15 cellular contexts compared by ENCODE assay signal in the genomic region with DNA sequence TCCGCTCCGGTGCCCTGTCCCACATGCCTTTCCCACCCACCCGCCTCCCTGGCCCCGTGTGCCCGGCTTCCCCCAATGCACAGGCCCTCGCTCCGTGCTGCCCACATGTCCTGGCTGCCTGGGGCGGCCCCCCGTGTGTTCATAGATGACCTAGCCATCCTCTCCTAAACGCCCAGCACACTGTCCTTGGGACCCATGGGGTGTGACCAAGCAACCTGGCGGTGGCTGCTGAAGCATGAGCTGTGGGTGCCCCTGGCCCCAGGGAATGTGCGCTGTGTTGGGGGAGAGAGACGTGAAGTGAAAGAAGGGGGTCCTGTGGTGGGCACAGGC.
"Had no signal": no experiment of that assay in that cellular context is flagged by ENCODE, and none has a peak within 500 bp of the region (broad histone marks: within the 10 kb centered on the region; RNA-seq: fewer than 3 reads in every experiment).

No MANE protein-coding gene starts in this region.

- H3K9me3 ChIP-seq: heart left ventricle, tibial nerve had no signal

- H3K27me3 ChIP-seq: heart left ventricle, tibial nerve had no signal

- H3K4me1 ChIP-seq: tibial nerve had no signal

- H3K4me3 Mint-ChIP-seq: activated naive CD4-positive, alpha-beta T cell treated with anti-CD3 and anti-CD28 coated beads for 36 hours; brain; central memory CD8-positive, alpha-beta T cell; immature natural killer cell; naive thymus-derived CD4-positive, alpha-beta T cell had no signal

- ATAC-seq: naive thymus-derived CD4-positive, alpha-beta T cell had no signal

- H3K27me3 Mint-ChIP-seq: central memory CD8-positive, alpha-beta T cell; effector memory CD8-positive, alpha-beta T cell; naive thymus-derived CD4-positive, alpha-beta T cell had no signal

- H3K4me3 ChIP-seq: heart left ventricle, tibial nerve had no signal

- DNase-seq: activated CD4-positive, CD25-positive, alpha-beta regulatory T cell treated with anti-CD3 and anti-CD28 coated beads, Interleukin-2, amount 50 U/mL, for 72 hours; amygdala; cortex of kidney; effector memory CD8-positive, alpha-beta T cell; foreskin melanocyte; immature natural killer cell; mammary epithelial cell had no signal

- H3K4me1 Mint-ChIP-seq: brain had no signal

- H3K9me3 Mint-ChIP-seq: activated naive CD4-positive, alpha-beta T cell treated with anti-CD3 and anti-CD28 coated beads for 36 hours; activated T-helper 2 cell treated with anti-CD3 and anti-CD28 coated beads, Interferon-gamma antibody, Interleukin-2, Interleukin-4, amounts not matched to agents 10 μg/mL and 5 μg/mL and 100 μg/mL, durations not matched to agents 14 hours and 24 hours and 36 hours; central memory CD8-positive, alpha-beta T cell; effector memory CD8-positive, alpha-beta T cell; immature natural killer cell; naive thymus-derived CD4-positive, alpha-beta T cell had no signal

- H3K27ac Mint-ChIP-seq: activated naive CD4-positive, alpha-beta T cell treated with anti-CD3 and anti-CD28 coated beads for 36 hours; activated T-helper 2 cell treated with anti-CD3 and anti-CD28 coated beads, Interferon-gamma antibody, Interleukin-2, Interleukin-4, amounts not matched to agents 10 μg/mL and 5 μg/mL and 100 μg/mL, durations not matched to agents 14 hours and 24 hours and 36 hours; brain had no signal

- H3K27ac ChIP-seq: epithelial cell of prostate, heart left ventricle, tibial nerve had no signal
